ENCODE assay signal across 29 cellular contexts in the genomic region with DNA sequence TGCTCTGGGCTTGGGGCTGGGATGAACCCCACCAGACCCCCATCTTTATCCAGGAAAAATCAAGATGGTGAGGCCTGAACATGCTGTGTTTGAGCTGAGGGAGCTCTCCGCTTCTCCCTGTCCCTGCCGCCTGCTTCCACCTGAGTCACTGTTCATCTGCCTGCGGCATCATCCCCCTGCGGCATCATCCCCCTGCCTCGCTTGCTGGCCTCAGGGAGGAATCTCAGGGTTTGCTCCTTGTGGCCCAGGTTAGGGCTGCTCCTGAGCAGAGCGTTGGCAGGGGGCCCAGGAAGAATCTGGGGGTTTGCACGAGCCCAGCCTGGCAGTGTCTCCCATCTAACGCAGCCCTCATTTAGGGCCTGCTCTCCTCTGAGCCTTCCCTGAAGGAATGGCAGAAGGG. TPM values are rescaled to one million over a fixed set of nuclear protein-coding genes. Genes with fewer than 3 reads are reported as not detected.
"Had no signal": no experiment of that assay in that cellular context is flagged by ENCODE, and none has a peak within 500 bp of the region (broad histone marks: within the 10 kb centered on the region; RNA-seq: fewer than 3 reads in every experiment).

No MANE protein-coding gene starts in this region.

- H3K4me3 Mint-ChIP-seq: activated CD4-positive, alpha-beta memory T cell treated with anti-CD3 and anti-CD28 coated beads, Interleukin-2, amount 10 ng/mL, durations not matched to agents 7 days and 5 days; activated CD4-positive, alpha-beta T cell treated with anti-CD3 and anti-CD28 coated beads, Interleukin-2, amount 10 ng/mL, durations not matched to agents 7 days and 5 days; activated naive CD8-positive, alpha-beta T cell treated with anti-CD3 and anti-CD28 coated beads, Interleukin-2, amount 10 ng/mL, durations not matched to agents 7 days and 5 days; activated T-cell treated with anti-CD3 and anti-CD28 coated beads, Interleukin-2, amount 50 U/mL, for 72 hours; T-helper 2 cell treated with Interferon-gamma antibody and Interleukin-4, amounts not matched to agents 5 μg/mL and 100 μg/mL, for 36 hours had no signal

- H3K4me1 ChIP-seq: adrenal gland, SJCRH30 had no signal

- H3K9me3 Mint-ChIP-seq: activated CD4-positive, alpha-beta memory T cell treated with anti-CD3 and anti-CD28 coated beads, Interleukin-2, amount 10 ng/mL, durations not matched to agents 7 days and 5 days; activated CD4-positive, alpha-beta T cell treated with anti-CD3 and anti-CD28 coated beads, Interleukin-2, amount 10 ng/mL, durations not matched to agents 7 days and 5 days; activated naive CD8-positive, alpha-beta T cell treated with anti-CD3 and anti-CD28 coated beads, Interleukin-2, amount 10 ng/mL, durations not matched to agents 7 days and 5 days; activated T-cell treated with anti-CD3 and anti-CD28 coated beads, Interleukin-2, amount 50 U/mL, for 72 hours; T-helper 2 cell treated with Interferon-gamma antibody and Interleukin-4, amounts not matched to agents 5 μg/mL and 100 μg/mL, for 36 hours had no signal

- H3K4me3 ChIP-seq: adrenal gland, MG63, SJCRH30 had no signal

- ATAC-seq: activated T-cell treated with anti-CD3 and anti-CD28 coated beads, Interleukin-2, amount 50 U/mL, for 72 hours; Panc1 had no signal

- H3K27ac Mint-ChIP-seq: activated CD4-positive, alpha-beta memory T cell treated with anti-CD3 and anti-CD28 coated beads, Interleukin-2, amount 10 ng/mL, durations not matched to agents 7 days and 5 days; activated CD4-positive, alpha-beta T cell treated with anti-CD3 and anti-CD28 coated beads, Interleukin-2, amount 10 ng/mL, durations not matched to agents 7 days and 5 days; activated naive CD8-positive, alpha-beta T cell treated with anti-CD3 and anti-CD28 coated beads, Interleukin-2, amount 10 ng/mL, durations not matched to agents 7 days and 5 days; activated T-cell treated with anti-CD3 and anti-CD28 coated beads, Interleukin-2, amount 50 U/mL, for 72 hours; T-helper 2 cell treated with Interferon-gamma antibody and Interleukin-4, amounts not matched to agents 5 μg/mL and 100 μg/mL, for 36 hours had no signal

- H3K4me2 ChIP-seq: SK-N-SH had no signal

- H3K36me3 ChIP-seq: adrenal gland, MG63, SJCRH30 had no signal

- H3K27me3 ChIP-seq: adrenal gland, MG63, SJCRH30 had no signal

- H3K9me3 ChIP-seq: adrenal gland, MG63, SJCRH30, SK-N-SH had no signal

- H3K27ac ChIP-seq: adrenal gland, SJCRH30 had no signal

- DNase-seq: activated CD4-positive, alpha-beta memory T cell treated with anti-CD3 and anti-CD28 coated beads, Interleukin-2, amount 10 ng/mL, durations not matched to agents 7 days and 5 days; activated CD4-positive, alpha-beta T cell treated with anti-CD3 and anti-CD28 coated beads, Interleukin-2, amount 10 ng/mL, durations not matched to agents 7 days and 5 days; activated CD4-positive, CD25-positive, alpha-beta regulatory T cell; activated naive CD4-positive, alpha-beta T cell treated with anti-CD3 and anti-CD28 coated beads, Interleukin-2, amount 50 U/mL, for 16 hours; activated naive CD8-positive, alpha-beta T cell treated with anti-CD3 and anti-CD28 coated beads, Interleukin-2, amount 10 ng/mL, durations not matched to agents 7 days and 5 days; activated T-cell treated with anti-CD3 and anti-CD28 coated beads, Interleukin-2, amount 50 U/mL, for 72 hours; adrenal gland; anterior cingulate cortex; cerebellar nuclear complex; Kasumi-1; KBM-7; MG63; MV-4-11; NCI-H1092 treated with DMSO at 0.1 percent for 48 hours; NCI-H1417 treated with DMSO at 0.1 percent for 48 hours; NCI-H1694; NCI-H2029; NCI-H2107; NCI-H2171 treated with DMSO at 0.1 percent for 48 hours; NCI-H345; NCI-H510A; NCI-H526 treated with DMSO at 0.1 percent for 48 hours; Right ventricle myocardium superior; RPMI8226; SJCRH30; SK-N-SH had no signal

- H3K36me3 Mint-ChIP-seq: activated naive CD8-positive, alpha-beta T cell treated with anti-CD3 and anti-CD28 coated beads, Interleukin-2, amount 10 ng/mL, durations not matched to agents 7 days and 5 days had no signal

RNA-seq across cellular contexts. Expression of a gene that starts 35.4 kb away (rescaled TPM):
- total RNA-seq: activated CD8-positive, alpha-beta memory T cell treated with anti-CD3 and anti-CD28 coated beads for 36 hours; SJCRH30 had no signal
